Comparison of ENCODE assay signal across 9 cellular contexts in the genomic region with DNA sequence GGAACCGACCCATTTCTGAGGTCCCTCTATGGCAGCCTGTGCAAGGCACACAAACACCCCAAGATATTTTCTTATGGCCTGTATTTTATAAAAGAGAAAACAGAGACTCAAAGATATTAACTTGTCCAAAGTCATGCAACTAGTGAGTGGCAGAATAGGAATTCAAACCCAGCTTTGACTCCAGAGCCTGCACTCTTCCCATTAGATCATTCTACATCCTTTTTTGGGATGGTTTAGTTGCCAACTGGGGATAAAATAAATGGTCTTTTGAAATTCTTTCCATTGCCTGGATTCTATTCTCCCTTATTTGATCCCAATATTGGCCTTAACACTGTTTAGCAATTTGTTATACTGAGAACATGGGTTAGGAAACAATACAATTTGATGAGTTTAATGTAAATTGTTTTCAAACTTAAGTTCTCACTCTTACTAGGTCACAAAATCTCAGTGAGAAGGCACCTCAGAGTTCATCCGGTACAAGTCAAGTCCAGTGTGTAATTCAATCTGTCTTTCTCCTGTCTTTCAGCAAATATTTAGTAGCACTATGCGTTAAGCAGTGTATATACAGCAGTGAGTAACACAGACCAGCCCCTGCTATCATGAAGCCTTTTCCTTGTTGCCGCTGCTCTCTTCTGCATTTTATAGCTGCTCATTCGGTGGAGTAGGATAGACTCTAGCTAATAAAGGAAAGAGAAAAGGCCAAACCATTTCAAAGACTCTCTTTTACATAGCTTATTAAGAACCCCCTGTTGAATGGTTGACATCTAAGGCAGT.
DNase-seq lines count a peak whose midpoint lies in the region; ATAC-seq, FAIRE-seq and TF ChIP-seq lines count a peak whose summit lies in the region.
"Had no signal": no experiment of that assay in that cellular context is flagged by ENCODE, and none has a peak within 500 bp of the region (broad histone marks: within the 10 kb centered on the region; RNA-seq: fewer than 3 reads in every experiment).

No MANE protein-coding gene starts in this region.

- peak overlapping the region; percentile 51 for H2AFZ ChIP-seq in astrocyte (ENCODE audit: low read depth, low read length)
- peak overlapping the region; percentile 62 for H2AFZ ChIP-seq in keratinocyte (ENCODE audit: control insufficient read depth, low read length)

- dilution Hi-C loops in keratinocyte (cut with MboI; ENCODE audit: extremely low pct_ligation_motif_present, low sequenced_read_pairs), result no loop called here

- peaks cover 32% of the 10 kb centered on the region for H3K4me1 Mint-ChIP-seq in astrocyte (ENCODE audit: low read depth, unreplicated experiment)
- peaks cover 19% of the 10 kb centered on the region for H3K4me1 Mint-ChIP-seq in stimulated activated effector memory CD8-positive, alpha-beta T cell treated with anti-CD3 and anti-CD28 coated beads, Interleukin-12 subunit alpha, Interleukin-12 subunit beta, amount 100 ng/mL, for 72 hours

- TF ChIP-seq CTCF in astrocyte (IDR thresholded peaks at IDR 0.05; ENCODE audit: insufficient read depth, low read depth, low read length) (no peak), keratinocyte (optimal IDR thresholded peaks at IDR 0.05 in 1 of 3, IDR thresholded peaks at IDR 0.05 in 1 of 3, conservative IDR thresholded peaks at IDR 0.05 in 1 of 3; ENCODE audit: extremely low read depth in 1 of 3, insufficient read depth in 2 of 3, low read length in 3 of 3) (no peak)

- H3K9ac ChIP-seq in astrocyte (ENCODE audit: low read length) (peak overlapping the region; percentile 92), keratinocyte (ENCODE audit: control insufficient read depth, extremely low read depth, insufficient read depth, low read length) (peak overlapping the region; percentile 72)

- H3K4me3 ChIP-seq in astrocyte (ENCODE audit: insufficient read depth, low read depth, low read length), result peak overlapping the region; percentile 62
- peak overlapping the region in 1 of 3 experiments; percentile 45 for H3K4me3 ChIP-seq in keratinocyte (ENCODE audit: control insufficient read depth in 2 of 3, extremely low read depth in 1 of 3, insufficient read depth in 2 of 3, low read depth in 1 of 3, low read length in 3 of 3)

- no peaks in the 10 kb centered on the region for H3K36me3 Mint-ChIP-seq in astrocyte (ENCODE audit: low read depth, unreplicated experiment)
- no peaks in the 10 kb centered on the region for H3K36me3 Mint-ChIP-seq in stimulated activated effector memory CD8-positive, alpha-beta T cell treated with anti-CD3 and anti-CD28 coated beads, Interleukin-12 subunit alpha, Interleukin-12 subunit beta, amount 100 ng/mL, for 72 hours

- peak overlapping the region; percentile 36 for H3K4me3 Mint-ChIP-seq in astrocyte (ENCODE audit: unreplicated experiment)
- H3K4me3 Mint-ChIP-seq in stimulated activated effector memory CD8-positive, alpha-beta T cell treated with anti-CD3 and anti-CD28 coated beads, Interleukin-12 subunit alpha, Interleukin-12 subunit beta, amount 100 ng/mL, for 72 hours, result peak overlapping the region; percentile 51

- H3K27ac ChIP-seq in astrocyte (ENCODE audit: low read depth, low read length) (peak overlapping the region; percentile 98), keratinocyte (ENCODE audit: control insufficient read depth, insufficient read depth, low read length) (peak overlapping the region; percentile 84), substantia nigra (ENCODE audit: low read depth, low read length, poor library complexity, severe bottlenecking) (no peak overlapping the region)

- H3K4me2 ChIP-seq in astrocyte (ENCODE audit: low read length) (peak overlapping the region; percentile 87), keratinocyte (ENCODE audit: control insufficient read depth, extremely low read depth, insufficient read depth, low read depth, low read length) (peak overlapping the region; percentile 94)

- H3K4me1 ChIP-seq in astrocyte (ENCODE audit: insufficient read depth, low read length) (peaks cover 18% of the 10 kb centered on the region), keratinocyte (ENCODE audit: control insufficient read depth, extremely low read depth, insufficient read depth, low read length) (peaks cover 12% of the 10 kb centered on the region)

- H3K9me1 ChIP-seq in keratinocyte (ENCODE audit: control insufficient read depth, extremely low read depth, insufficient read depth, low read length), result no peaks in the 10 kb centered on the region

- no peaks in the 10 kb centered on the region for H3K9me3 ChIP-seq in astrocyte (ENCODE audit: insufficient read depth, low read depth, low read length)
- H3K9me3 ChIP-seq in keratinocyte (ENCODE audit: control insufficient read depth, low read depth, low read length), result no peaks in the 10 kb centered on the region

- no peaks in the 10 kb centered on the region for H3K9me3 Mint-ChIP-seq in astrocyte (ENCODE audit: unreplicated experiment)
- H3K9me3 Mint-ChIP-seq in stimulated activated effector memory CD8-positive, alpha-beta T cell treated with anti-CD3 and anti-CD28 coated beads, Interleukin-12 subunit alpha, Interleukin-12 subunit beta, amount 100 ng/mL, for 72 hours, result no peaks in the 10 kb centered on the region

- DNase-seq in HK-2 (ENCODE audit: unreplicated experiment) (peak; percentile 6), astrocyte (ENCODE audit: low read depth) (peak; percentile 62), keratinocyte (ENCODE audit: low read depth, low spot score) (no peak), substantia nigra (lab: John Stamatoyannopoulos, UW) (no peak)
- DNase-seq in stimulated activated effector memory CD8-positive, alpha-beta T cell treated with anti-CD3 and anti-CD28 coated beads, Interleukin-12 subunit alpha, Interleukin-12 subunit beta, amount 100 ng/mL, for 72 hours (ENCODE audit: low spot score in 2 of 2), result no peak
- DNase-seq in stimulated activated CD4-positive, alpha-beta T cell treated with anti-CD3 and anti-CD28 coated beads, Interleukin-4, amount 100 ng/mL, for 4 hours, result no peak
- DNase-seq: NCI-H2107 had no signal

- H4K20me1 ChIP-seq in astrocyte (ENCODE audit: insufficient read depth, low read length), result no peaks in the 10 kb centered on the region
- no peaks in the 10 kb centered on the region for H4K20me1 ChIP-seq in keratinocyte (ENCODE audit: control insufficient read depth, extremely low read depth, insufficient read depth, low read length)

- no peak for ATAC-seq in stimulated activated effector memory CD8-positive, alpha-beta T cell treated with anti-CD3 and anti-CD28 coated beads, Interleukin-12 subunit alpha, Interleukin-12 subunit beta, amount 100 ng/mL, for 72 hours
- no peak for ATAC-seq in HG03097 (IDR thresholded peaks at IDR 0.05; ENCODE audit: low FRiP score, unreplicated experiment)
- ATAC-seq in GM21515 (IDR thresholded peaks at IDR 0.05; ENCODE audit: unreplicated experiment), result no peak

- H3K36me3 ChIP-seq in astrocyte (ENCODE audit: insufficient read depth, low read length) (no peaks in the 10 kb centered on the region), keratinocyte (ENCODE audit: control insufficient read depth in 2 of 2, extremely low read depth in 1 of 2, insufficient read depth in 2 of 2, low read length in 2 of 2) (no peaks in the 10 kb centered on the region)

- H3K79me2 ChIP-seq in astrocyte (ENCODE audit: insufficient read depth, low read length) (no peaks in the 10 kb centered on the region), keratinocyte (ENCODE audit: control insufficient read depth, insufficient read depth, low read length) (no peaks in the 10 kb centered on the region)

- FAIRE-seq in astrocyte (lab: Jason Lieb, UNC) (peak; percentile 83), keratinocyte (lab: Jason Lieb, UNC) (peak; percentile 75)

- H3K27me3 Mint-ChIP-seq in astrocyte (ENCODE audit: low read depth, unreplicated experiment), result no peaks in the 10 kb centered on the region

- H3K27me3 ChIP-seq in astrocyte (ENCODE audit: insufficient read depth, low read length), result no peaks in the 10 kb centered on the region
- H3K27me3 ChIP-seq in keratinocyte (ENCODE audit: control insufficient read depth, extremely low read depth, insufficient read depth, low read length), result no peaks in the 10 kb centered on the region

- peak overlapping the region; percentile 100 for H3K27ac Mint-ChIP-seq in astrocyte (ENCODE audit: unreplicated experiment)
- H3K27ac Mint-ChIP-seq in stimulated activated effector memory CD8-positive, alpha-beta T cell treated with anti-CD3 and anti-CD28 coated beads, Interleukin-12 subunit alpha, Interleukin-12 subunit beta, amount 100 ng/mL, for 72 hours, result peak overlapping the region; percentile 66

Comparison
In these comparisons a context has a peak if more than half of its experiments do, and no peak if none do; other contexts are left out.
1. DNase-seq: peak in HK-2 (single experiment) and astrocyte (single experiment); none in keratinocyte (single experiment), stimulated activated effector memory CD8-positive, alpha-beta T cell treated with anti-CD3 and anti-CD28 coated beads, Interleukin-12 subunit alpha, Interleukin-12 subunit beta, amount 100 ng/mL, for 72 hours (0 of 2), substantia nigra (0 of 49) and stimulated activated CD4-positive, alpha-beta T cell treated with anti-CD3 and anti-CD28 coated beads, Interleukin-4, amount 100 ng/mL, for 4 hours (0 of 2).